15 cellular contexts compared by ENCODE assay signal in genomic region chr3:46301122-46301835, GRCh38. TPM values are rescaled to one million over a fixed set of nuclear protein-coding genes. Genes with fewer than 3 reads are reported as not detected.
DNase-seq lines count a peak whose midpoint lies in the region; ATAC-seq lines count a peak whose summit lies in the region.
"Had no signal": no experiment of that assay in that cellular context is flagged by ENCODE, and none has a peak within 500 bp of the region (broad histone marks: within the 10 kb centered on the region; RNA-seq: fewer than 3 reads in every experiment).

No MANE protein-coding gene starts in this region.

- H3K4me1 Mint-ChIP-seq in activated CD8-positive, alpha-beta memory T cell treated with anti-CD3 and anti-CD28 coated beads, Interleukin-2, amount 10 ng/mL, durations not matched to agents 7 days and 5 days: peaks cover 76% of the 10 kb centered on the region
- peaks cover 56 to 65% of the 10 kb centered on the region in 2 donors for H3K4me1 Mint-ChIP-seq in effector memory CD8-positive, alpha-beta T cell (ENCODE audit: low read depth in 2 of 2)
- peaks cover 60% of the 10 kb centered on the region for H3K4me1 Mint-ChIP-seq in stimulated activated memory B cell treated with anti-CD40 and anti-IgM and Interleukin-4, amounts not matched to agents 10 μg/mL and 1 μg/mL and 100 μg/mL, for 72 hours

- H3K27me3 Mint-ChIP-seq in activated CD8-positive, alpha-beta memory T cell treated with anti-CD3 and anti-CD28 coated beads, Interleukin-2, amount 10 ng/mL, durations not matched to agents 7 days and 5 days: peaks cover 14% of the 10 kb centered on the region
- H3K27me3 Mint-ChIP-seq in effector memory CD8-positive, alpha-beta T cell: no peaks in the 10 kb centered on the region
- H3K27me3 Mint-ChIP-seq in stimulated activated memory B cell treated with anti-CD40 and anti-IgM and Interleukin-4, amounts not matched to agents 10 μg/mL and 1 μg/mL and 100 μg/mL, for 72 hours: no peaks in the 10 kb centered on the region

- H3K4me2 ChIP-seq in Karpas-422 (ENCODE audit: low read depth, low read length, poor library complexity, severe bottlenecking): no peak overlapping the region

- no peaks in the 10 kb centered on the region for H3K27me3 ChIP-seq in Karpas-422 (ENCODE audit: low read length)
- H3K27me3 ChIP-seq: body of pancreas had no signal

- no peak for DNase-seq in activated CD8-positive, alpha-beta memory T cell treated with anti-CD3 and anti-CD28 coated beads, Interleukin-2, amount 10 ng/mL, durations not matched to agents 7 days and 5 days
- DNase-seq in activated CD8-positive, alpha-beta memory T cell treated with anti-CD3 and anti-CD28 coated beads, Interleukin-2, amount 50 U/mL, for 4 hours: no peak
- DNase-seq in OCI-M1 (lab: John Stamatoyannopoulos, UW): peak; percentile 51
- no peak for DNase-seq in effector memory CD8-positive, alpha-beta T cell
- no peak for DNase-seq in Karpas-422
- no peak for DNase-seq in UCSD-AML1 (lab: John Stamatoyannopoulos, UW; ENCODE audit: unreplicated experiment)
- DNase-seq: GM23248, NCI-H2227 treated with DMSO at 0.1 percent for 48 hours had no signal

- H3K27ac Mint-ChIP-seq in activated CD8-positive, alpha-beta memory T cell treated with anti-CD3 and anti-CD28 coated beads, Interleukin-2, amount 10 ng/mL, durations not matched to agents 7 days and 5 days: peak overlapping the region; percentile 96
- H3K27ac Mint-ChIP-seq in effector memory CD8-positive, alpha-beta T cell: peak overlapping the region; percentile 94
- peak overlapping the region; percentile 72 for H3K27ac Mint-ChIP-seq in stimulated activated memory B cell treated with anti-CD40 and anti-IgM and Interleukin-4, amounts not matched to agents 10 μg/mL and 1 μg/mL and 100 μg/mL, for 72 hours
- H3K27ac Mint-ChIP-seq: type B pancreatic cell had no signal

- H3K9me3 ChIP-seq in Karpas-422 (ENCODE audit: low read length): no peaks in the 10 kb centered on the region
- H3K9me3 ChIP-seq: body of pancreas had no signal

- CTCF ChIA-PET in activated CD8-positive, alpha-beta memory T cell treated with anti-CD3 and anti-CD28 coated beads, Interleukin-2, amount 10 ng/mL, durations not matched to agents 7 days and 5 days (lab: Charles Lee): interaction anchor here (1.5 to 13.5 kb wide), 5 partner anchors 17 to 77 kb away, joined by 4 to 231 read pairs (median 17); partner anchors contain the start of gene CCR5

- no peak overlapping the region for H3K4me3 Mint-ChIP-seq in activated CD8-positive, alpha-beta memory T cell treated with anti-CD3 and anti-CD28 coated beads, Interleukin-2, amount 10 ng/mL, durations not matched to agents 7 days and 5 days
- peak overlapping the region; percentile 66 to 79 for H3K4me3 Mint-ChIP-seq in effector memory CD8-positive, alpha-beta T cell
- H3K4me3 Mint-ChIP-seq in stimulated activated memory B cell treated with anti-CD40 and anti-IgM and Interleukin-4, amounts not matched to agents 10 μg/mL and 1 μg/mL and 100 μg/mL, for 72 hours: no peak overlapping the region
- H3K4me3 Mint-ChIP-seq: type B pancreatic cell had no signal

- peaks cover 18% of the 10 kb centered on the region for H3K36me3 Mint-ChIP-seq in activated CD8-positive, alpha-beta memory T cell treated with anti-CD3 and anti-CD28 coated beads, Interleukin-2, amount 10 ng/mL, durations not matched to agents 7 days and 5 days
- peaks cover 13% of the 10 kb centered on the region for H3K36me3 Mint-ChIP-seq in effector memory CD8-positive, alpha-beta T cell (ENCODE audit: insufficient read depth)
- no peaks in the 10 kb centered on the region for H3K36me3 Mint-ChIP-seq in stimulated activated memory B cell treated with anti-CD40 and anti-IgM and Interleukin-4, amounts not matched to agents 10 μg/mL and 1 μg/mL and 100 μg/mL, for 72 hours
- H3K36me3 Mint-ChIP-seq: type B pancreatic cell had no signal

- peaks cover 2% of the 10 kb centered on the region for H3K9me3 Mint-ChIP-seq in activated CD8-positive, alpha-beta memory T cell treated with anti-CD3 and anti-CD28 coated beads, Interleukin-2, amount 10 ng/mL, durations not matched to agents 7 days and 5 days (ENCODE audit: low read depth)
- H3K9me3 Mint-ChIP-seq in effector memory CD8-positive, alpha-beta T cell: peaks cover 0 to 8% of the 10 kb centered on the region in 2 donors
- H3K9me3 Mint-ChIP-seq in stimulated activated memory B cell treated with anti-CD40 and anti-IgM and Interleukin-4, amounts not matched to agents 10 μg/mL and 1 μg/mL and 100 μg/mL, for 72 hours: no peaks in the 10 kb centered on the region
- H3K9me3 Mint-ChIP-seq: type B pancreatic cell had no signal

- H3K9me2 ChIP-seq in Karpas-422 (replicated peaks; ENCODE audit: insufficient read depth, low read length): no peaks in the 10 kb centered on the region

- H2AFZ ChIP-seq in Karpas-422 (ENCODE audit: low read length): no peak overlapping the region
- H2AFZ ChIP-seq: GM23248 had no signal

- H3K4me3 ChIP-seq in Karpas-422 (ENCODE audit: low read length): no peak overlapping the region
- H3K4me3 ChIP-seq: body of pancreas, GM23248 had no signal

- no peak for ATAC-seq in activated CD8-positive, alpha-beta memory T cell treated with anti-CD3 and anti-CD28 coated beads, Interleukin-2, amount 10 ng/mL, durations not matched to agents 7 days and 5 days
- ATAC-seq in effector memory CD8-positive, alpha-beta T cell (replicated peaks): no peak
- no peak for ATAC-seq in stimulated activated memory B cell treated with anti-CD40 and anti-IgM and Interleukin-4, amounts not matched to agents 10 μg/mL and 1 μg/mL and 100 μg/mL, for 72 hours
- no peak for ATAC-seq in HG03280 (IDR thresholded peaks at IDR 0.05; ENCODE audit: unreplicated experiment)
- ATAC-seq: body of pancreas had no signal

- no peaks in the 10 kb centered on the region for H3K79me2 ChIP-seq in Karpas-422 (ENCODE audit: low read length)

- H3K27ac ChIP-seq in Karpas-422 (ENCODE audit: low read length): no peak overlapping the region
- H3K27ac ChIP-seq: GM23248, VCaP had no signal

- no peaks in the 10 kb centered on the region for H4K20me1 ChIP-seq in Karpas-422 (ENCODE audit: insufficient read depth, low read depth, low read length)

- H3K9ac ChIP-seq in Karpas-422 (ENCODE audit: low read length): no peak overlapping the region
- H3K9ac ChIP-seq: GM23248 had no signal

- peaks cover 32% of the 10 kb centered on the region for H3K4me1 ChIP-seq in Karpas-422 (ENCODE audit: low read length)
- H3K4me1 ChIP-seq: body of pancreas had no signal

- H3K36me3 ChIP-seq in Karpas-422 (ENCODE audit: insufficient read depth, low read length): no peaks in the 10 kb centered on the region

RNA-seq across cellular contexts. Expression of gene CCR2, which starts 52.6 kb away (rescaled TPM):
- total RNA-seq in activated CD8-positive, alpha-beta memory T cell treated with anti-CD3 and anti-CD28 coated beads, Interleukin-2, amount 10 ng/mL, durations not matched to agents 7 days and 5 days: 10 to 100 TPM; 37.9 to 80.1 TPM
- not detected in 2 replicates for total RNA-seq in Karpas-422 (2014; rRNA removed; shearing (Covaris generic); ENCODE audit: low replicate concordance)
- total RNA-seq: A673, GM23248, MCF 10A had no signal

RNA-seq across cellular contexts. Expression of gene CCR3, which starts 59.0 kb away (rescaled TPM):
- 1 to 10 TPM; 1.4 to 2.0 TPM for total RNA-seq in activated CD8-positive, alpha-beta memory T cell treated with anti-CD3 and anti-CD28 coated beads, Interleukin-2, amount 10 ng/mL, durations not matched to agents 7 days and 5 days
- total RNA-seq in Karpas-422 (2014; rRNA removed; shearing (Covaris generic); ENCODE audit: low replicate concordance): not detected in 2 replicates
- total RNA-seq: A673, body of pancreas, GM23248, MCF 10A had no signal

Comparison
In these comparisons a context has a peak if more than half of its experiments do, and no peak if none do; other contexts are left out.
1. H3K4me3 Mint-ChIP-seq: peak in effector memory CD8-positive, alpha-beta T cell (2 of 2); none in activated CD8-positive, alpha-beta memory T cell treated with anti-CD3 and anti-CD28 coated beads, Interleukin-2, amount 10 ng/mL, durations not matched to agents 7 days and 5 days (single experiment) and stimulated activated memory B cell treated with anti-CD40 and anti-IgM and Interleukin-4, amounts not matched to agents 10 μg/mL and 1 μg/mL and 100 μg/mL, for 72 hours (single experiment).
2. RNA of gene CCR2, which starts 52.6 kb away (total RNA-seq): 37.9 to 80.1 TPM in activated CD8-positive, alpha-beta memory T cell treated with anti-CD3 and anti-CD28 coated beads, Interleukin-2, amount 10 ng/mL, durations not matched to agents 7 days and 5 days; not detected in Karpas-422; every median in the first group is over 10 times any median in the second.
3. Peak in every context shown above with its lines, with median percentiles within 50 percentile points of each other: H3K27ac Mint-ChIP-seq.